10 cellular contexts compared by ENCODE assay signal in genomic region chr6:166253277-166254229, GRCh38. TPM values are rescaled to one million over a fixed set of nuclear protein-coding genes. Genes with fewer than 3 reads are reported as not detected.
DNase-seq lines count a peak whose midpoint lies in the region; ATAC-seq and TF ChIP-seq lines count a peak whose summit lies in the region.
"Had no signal": no experiment of that assay in that cellular context is flagged by ENCODE, and none has a peak within 500 bp of the region (broad histone marks: within the 10 kb centered on the region; RNA-seq: fewer than 3 reads in every experiment).

No MANE protein-coding gene starts in this region.

- H3K4me3 ChIP-seq in gastroesophageal sphincter (peak overlapping the region; percentile 1 to 48), prostate gland (peak overlapping the region; percentile 11 to 12)
- H3K4me3 ChIP-seq: lung had no signal

- H3K27me3 ChIP-seq in gastroesophageal sphincter, result peaks cover 55% of the 10 kb centered on the region
- H3K27me3 ChIP-seq in prostate gland (replicated peaks; ENCODE audit: insufficient read depth), result peaks cover 3% of the 10 kb centered on the region

- no peak for TF ChIP-seq POLR2A in gastroesophageal sphincter (IDR thresholded peaks at IDR 0.05)
- no peak for TF ChIP-seq POLR2A in prostate gland (IDR thresholded peaks at IDR 0.05)

- TF ChIP-seq CTCF in gastroesophageal sphincter (IDR thresholded peaks at IDR 0.05) (no peak), prostate gland (IDR thresholded peaks at IDR 0.05) (no peak)

- intact Hi-C loops in prostate gland (cut with DNase I), result no loop called here

- peaks cover 0 to 12% (median 8%) of the 10 kb centered on the region in 3 donors for H3K4me1 ChIP-seq in gastroesophageal sphincter
- H3K4me1 ChIP-seq in prostate gland (replicated peaks), result no peaks in the 10 kb centered on the region

- DNase-seq in activated T-cell treated with anti-CD3 and anti-CD28 coated beads for 48 hours (ENCODE audit: low read depth), result peak; percentile 30
- no peak for DNase-seq in activated T-cell treated with anti-CD3 and anti-CD28 coated beads for 4 hours
- peak; percentile 54 for DNase-seq in activated CD4-positive, alpha-beta T cell treated with anti-CD3 and anti-CD28 coated beads for 48 hours
- no peak for DNase-seq in prostate gland (ENCODE audit: low spot score)
- DNase-seq in RKO (ENCODE audit: low spot score), result no peak
- DNase-seq in globus pallidus (ENCODE audit: low spot score), result no peak
- DNase-seq in effector CD4-positive, alpha-beta T cell, result no peak

- no peaks in the 10 kb centered on the region for H3K36me3 ChIP-seq in gastroesophageal sphincter
- H3K36me3 ChIP-seq in prostate gland, result no peaks in the 10 kb centered on the region

- no peak for ATAC-seq in gastroesophageal sphincter

- TF ChIP-seq EP300 in gastroesophageal sphincter (IDR thresholded peaks at IDR 0.05), result no peak

- WGBS in gastroesophageal sphincter (ENCODE audit: low coverage in 1 of 2), 2 donors, result 4% methylated on average over 17 to 30 of the region's 67 CpGs
- 3% methylated on average over 67 of the region's 67 CpGs for WGBS in prostate gland

- H3K27ac ChIP-seq in gastroesophageal sphincter (peak overlapping the region in 1 of 4 donors; percentile 39), prostate gland (no peak overlapping the region)

- no peaks in the 10 kb centered on the region for H3K9me3 ChIP-seq in gastroesophageal sphincter
- no peaks in the 10 kb centered on the region for H3K9me3 ChIP-seq in prostate gland

RNA-seq across cellular contexts. Expression of gene PRR18, which starts 54.6 kb away (rescaled TPM):
- total RNA-seq in gastroesophageal sphincter (not detected), prostate gland (under 1 TPM in 1 of 2 donors, not detected in 1; 0.27 TPM)
- total RNA-seq: T-helper 1 cell treated with Interleukin-12 subunit alpha and Interleukin-12 subunit beta and Interleukin-4 antibody, amounts not matched to agents 30 ng/mL and 1 ng/mL, for 36 hours had no signal

Comparison
In these comparisons a context has a peak if more than half of its experiments do, and no peak if none do; other contexts are left out.
1. DNase-seq: peak in activated T-cell treated with anti-CD3 and anti-CD28 coated beads for 48 hours (single experiment) and activated CD4-positive, alpha-beta T cell treated with anti-CD3 and anti-CD28 coated beads for 48 hours (single experiment); none in activated T-cell treated with anti-CD3 and anti-CD28 coated beads for 4 hours (single experiment), prostate gland (single experiment), RKO (single experiment), globus pallidus (single experiment) and effector CD4-positive, alpha-beta T cell (single experiment).